8 cellular contexts compared by ENCODE assay signal in the genomic region with DNA sequence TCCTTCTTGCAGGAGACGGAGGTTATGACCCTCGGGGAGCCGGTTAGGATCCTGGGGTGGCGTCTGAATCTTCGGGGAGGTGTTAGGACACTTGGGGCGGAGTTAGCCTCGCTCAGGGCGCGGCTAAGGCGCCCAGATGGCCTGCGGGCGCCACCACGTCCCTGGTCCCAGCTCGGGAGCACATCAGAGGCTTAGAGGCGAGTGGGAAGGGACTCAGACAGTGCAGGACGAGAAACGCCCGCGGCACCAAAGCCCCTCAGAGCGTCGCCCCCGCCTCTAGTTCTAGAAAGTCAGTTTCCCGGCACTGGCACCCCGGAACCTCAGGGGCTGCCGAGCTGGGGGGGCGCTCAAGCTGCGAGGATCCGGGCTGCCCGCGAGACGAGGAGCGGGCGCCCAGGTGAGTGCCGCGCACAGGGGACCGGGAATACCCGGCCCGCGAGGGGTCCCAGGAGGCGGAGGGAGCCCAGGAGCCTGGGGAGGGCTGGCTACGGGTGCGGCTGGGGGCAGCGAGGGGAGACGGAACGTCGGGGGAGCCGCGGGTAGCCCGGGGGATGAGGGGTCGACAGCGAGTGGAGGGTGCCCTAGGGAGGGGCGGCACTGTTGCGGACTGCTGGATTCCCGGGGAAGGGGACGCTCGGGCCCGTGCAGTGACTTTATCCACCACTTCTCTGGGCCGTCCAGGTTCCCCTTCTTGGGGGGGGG. TPM values are rescaled to one million over a fixed set of nuclear protein-coding genes. Genes with fewer than 3 reads are reported as not detected.
DNase-seq lines count a peak whose midpoint lies in the region; ATAC-seq, FAIRE-seq and TF ChIP-seq lines count a peak whose summit lies in the region.

TSS of gene HCK (plus strand) at position 153 of the 702 bp plus-strand sequence.

- TF ChIP-seq CTCF in D721Med (IDR thresholded peaks at IDR 0.05; ENCODE audit: insufficient read depth, missing control alignments) (no peak), KMS-11 (conservative IDR thresholded peaks at IDR 0.05; ENCODE audit: low read depth, low read length) (no peak), neural progenitor cell (IDR thresholded peaks at IDR 0.05) (no peak)

- H3K4me1 Mint-ChIP-seq in effector memory CD8-positive, alpha-beta T cell (ENCODE audit: low read depth in 2 of 2) = peaks cover 16% of the 10 kb centered on the region in 2 donors
- H3K4me1 Mint-ChIP-seq in neural progenitor cell = peaks cover 9% of the 10 kb centered on the region

- peak; percentile 55 for ATAC-seq in effector memory CD8-positive, alpha-beta T cell (replicated peaks)

- H3K4me1 ChIP-seq in KMS-11 (ENCODE audit: low read depth, poor library complexity, severe bottlenecking) (no peaks in the 10 kb centered on the region), neural progenitor cell (no peaks in the 10 kb centered on the region)

- H3K79me2 ChIP-seq in KMS-11 (ENCODE audit: insufficient read depth, low read depth) (no peaks in the 10 kb centered on the region), neural progenitor cell (ENCODE audit: low read depth) (no peaks in the 10 kb centered on the region)

- H3K4me3 ChIP-seq in KMS-11 (IDR thresholded peaks at IDR 0.05; ENCODE audit: insufficient read depth, low read depth, low read length) (no peak within 1 kb of the TSS), neural progenitor cell (peak within 1 kb of the TSS; percentile 52)

- peak within 1 kb of the TSS in 1 of 2 donors; percentile 67 for H3K27ac Mint-ChIP-seq in effector memory CD8-positive, alpha-beta T cell
- no peak within 1 kb of the TSS for H3K27ac Mint-ChIP-seq in neural progenitor cell

- H4K20me1 ChIP-seq in KMS-11 (ENCODE audit: insufficient read depth) = no peaks in the 10 kb centered on the region
- no peaks in the 10 kb centered on the region for H4K20me1 ChIP-seq in neural progenitor cell (ENCODE audit: low read depth)

- H3K9me3 ChIP-seq in neural progenitor cell (ENCODE audit: low read depth) = no peaks in the 10 kb centered on the region

- H3K9ac ChIP-seq in KMS-11 (no peak within 1 kb of the TSS), neural progenitor cell (no peak within 1 kb of the TSS)

- H3F3A ChIP-seq in neural progenitor cell (ENCODE audit: low read depth) = no peaks in the 10 kb centered on the region

- H3K27me3 Mint-ChIP-seq in effector memory CD8-positive, alpha-beta T cell = peaks cover 57 to 85% of the 10 kb centered on the region in 2 donors
- peaks cover 47% of the 10 kb centered on the region for H3K27me3 Mint-ChIP-seq in neural progenitor cell (ENCODE audit: insufficient read depth, low read depth)

- peak within 1 kb of the TSS; percentile 71 to 80 for H3K4me3 Mint-ChIP-seq in effector memory CD8-positive, alpha-beta T cell
- H3K4me3 Mint-ChIP-seq in neural progenitor cell = peak within 1 kb of the TSS; percentile 43

- H3K4me2 ChIP-seq in KMS-11 (no peak within 1 kb of the TSS), neural progenitor cell (peak within 1 kb of the TSS; percentile 86)

- no peak within 1 kb of the TSS for H3K27ac ChIP-seq in KMS-11
- no peak within 1 kb of the TSS for H3K27ac ChIP-seq in neural progenitor cell

- no peaks in the 10 kb centered on the region for H3K9me3 Mint-ChIP-seq in effector memory CD8-positive, alpha-beta T cell
- H3K9me3 Mint-ChIP-seq in neural progenitor cell = peaks cover 8% of the 10 kb centered on the region

- H3K27me3 ChIP-seq in KMS-11 (ENCODE audit: insufficient read depth, low read depth) = peaks cover 13% of the 10 kb centered on the region; the same call in 1 of the 2 replicates
- H3K27me3 ChIP-seq in neural progenitor cell = peaks cover 67% of the 10 kb centered on the region

- H2AFZ ChIP-seq in KMS-11 (ENCODE audit: low read depth) (peak within 1 kb of the TSS; percentile 4; the same call in 1 of the 2 replicates), neural progenitor cell (replicated peaks) (peak within 1 kb of the TSS; percentile 57)

- H3K36me3 ChIP-seq in KMS-11 (ENCODE audit: insufficient read depth) = no peaks in the 10 kb centered on the region
- no peaks in the 10 kb centered on the region for H3K36me3 ChIP-seq in neural progenitor cell

- no peak for FAIRE-seq in D721Med (lab: Jason Lieb, UNC)

- H3K36me3 Mint-ChIP-seq in effector memory CD8-positive, alpha-beta T cell (ENCODE audit: insufficient read depth) = no peaks in the 10 kb centered on the region
- no peaks in the 10 kb centered on the region for H3K36me3 Mint-ChIP-seq in neural progenitor cell

- DNase-seq in D721Med (ENCODE audit: insufficient read length, low spot score) (peak; percentile 72), neural progenitor cell (ENCODE audit: low spot score) (peak; percentile 59), GM19238 (ENCODE audit: insufficient read length, low spot score) (no peak), H4 (ENCODE audit: low spot score) (no peak), 8988T (no peak), kidney tubule cell (ENCODE audit: low spot score) (no peak)
- DNase-seq in effector memory CD8-positive, alpha-beta T cell = no peak

RNA-seq across cellular contexts. Expression of gene HCK, which starts in this region (rescaled TPM):
- total RNA-seq in neural progenitor cell (ENCODE audit: low replicate concordance) = not detected in 2 replicates
- total RNA-seq in H4 (2014; rRNA removed; shearing (Covaris generic)) = not detected in 2 replicates

Comparison
In these comparisons a context has a peak if more than half of its experiments do, and no peak if none do; other contexts are left out.
1. Peak in DNase-seq, H3K4me3 ChIP-seq and H3K4me2 ChIP-seq in neural progenitor cell; RNA of the gene not detected or under 1 TPM.